ENCODE assay signal across 11 cellular contexts in the genomic region with DNA sequence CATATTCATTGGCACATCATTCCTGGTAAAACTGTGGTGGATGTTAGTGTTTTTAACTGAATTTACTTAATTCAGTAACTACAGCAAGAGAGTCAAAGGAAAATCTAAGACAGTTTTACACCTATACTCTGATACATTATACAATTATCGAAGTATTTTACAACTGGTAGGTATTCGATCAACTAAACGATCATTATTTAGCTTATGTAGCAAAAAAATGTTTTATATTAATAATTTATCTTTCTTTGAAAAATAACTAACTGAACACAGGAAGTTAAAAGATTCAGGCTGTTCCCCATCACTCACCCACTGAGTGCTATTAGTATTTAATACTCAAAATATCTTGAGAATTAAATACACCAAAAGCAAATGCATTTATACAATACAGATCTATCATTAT.
"Had no signal": no experiment of that assay in that cellular context is flagged by ENCODE, and none has a peak within 500 bp of the region (broad histone marks: within the 10 kb centered on the region; RNA-seq: fewer than 3 reads in every experiment).

No MANE protein-coding gene starts in this region.

- DNase-seq: GM23248, GOT3, H7, H9, HCEC 1CT, HFFc6 had no signal

- H3K27ac ChIP-seq: GM23248 had no signal

- H3K9ac ChIP-seq: GM23248 had no signal

- FAIRE-seq: H1, H54 had no signal

- H3K9me3 ChIP-seq: HAP-1 had no signal

- ATAC-seq: GM23338, HCT116 had no signal

- H3K4me3 ChIP-seq: GM23248, GM23338, HAP-1 had no signal

- H3K4me2 ChIP-seq: GM23338 had no signal

- H2AFZ ChIP-seq: GM23248, GM23338 had no signal
